Comparison of ENCODE assay signal across 1 cellular context in genomic region chr20:33007376-33008335, GRCh38.
TF ChIP-seq lines count a peak whose summit lies in the region.

A gene with protein sequence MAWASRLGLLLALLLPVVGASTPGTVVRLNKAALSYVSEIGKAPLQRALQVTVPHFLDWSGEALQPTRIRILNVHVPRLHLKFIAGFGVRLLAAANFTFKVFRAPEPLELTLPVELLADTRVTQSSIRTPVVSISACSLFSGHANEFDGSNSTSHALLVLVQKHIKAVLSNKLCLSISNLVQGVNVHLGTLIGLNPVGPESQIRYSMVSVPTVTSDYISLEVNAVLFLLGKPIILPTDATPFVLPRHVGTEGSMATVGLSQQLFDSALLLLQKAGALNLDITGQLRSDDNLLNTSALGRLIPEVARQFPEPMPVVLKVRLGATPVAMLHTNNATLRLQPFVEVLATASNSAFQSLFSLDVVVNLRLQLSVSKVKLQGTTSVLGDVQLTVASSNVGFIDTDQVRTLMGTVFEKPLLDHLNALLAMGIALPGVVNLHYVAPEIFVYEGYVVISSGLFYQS (plus strand): TSS chr20:33007704. CDS start chr20:33008575, 871 bp downstream.

TF ChIP-seq in HepG2, 621 proteins besides CTCF, POLR2A, EP300 and RAD21 (continued from another document):
- TF ChIP-seq ZSCAN5A (CRISPR knock-in tag; IDR thresholded peaks at IDR 0.05; ENCODE audit: borderline replicate concordance) (peak; percentile 98), ZNF143 (CRISPR knock-in tag; IDR thresholded peaks at IDR 0.05) (0 out of 2 replicates have a peak, but pooled peaks have one; percentile 10), CHD2 (IDR thresholded peaks at IDR 0.05; ENCODE audit: low read depth, low read length) (no peak), TBX2 (CRISPR knock-in tag; IDR thresholded peaks at IDR 0.05; ENCODE audit: borderline replicate concordance) (peak; percentile 98), FOSL2 (CRISPR knock-in tag; IDR thresholded peaks at IDR 0.05) (peak; percentile 81), TEF (CRISPR knock-in tag; IDR thresholded peaks at IDR 0.05) (no peak), MTA3 (CRISPR knock-in tag; IDR thresholded peaks at IDR 0.05) (no peak), PAX8 (CRISPR knock-in tag; IDR thresholded peaks at IDR 0.05; ENCODE audit: borderline replicate concordance) (peak; percentile 71), KMT2A (CRISPR knock-in tag; IDR thresholded peaks at IDR 0.05) (peak; percentile 48; the same call in 1 of the 2 replicates), ZFP91 (CRISPR knock-in tag; IDR thresholded peaks at IDR 0.05; ENCODE audit: borderline replicate concordance) (peak; percentile 30), ELK4 (CRISPR knock-in tag; IDR thresholded peaks at IDR 0.05; ENCODE audit: borderline replicate concordance) (0 out of 2 replicates have a peak, but pooled peaks have one; percentile 51), NR2F6 (IDR thresholded peaks at IDR 0.05) (peak; percentile 83), NR2F6 (CRISPR knock-in tag; IDR thresholded peaks at IDR 0.05) (peak; percentile 82), ZFP82 (CRISPR knock-in tag; IDR thresholded peaks at IDR 0.05; ENCODE audit: borderline replicate concordance) (peak; percentile 99), NR2C2 (CRISPR knock-in tag; IDR thresholded peaks at IDR 0.05; ENCODE audit: borderline replicate concordance) (peak; percentile 58), KLF16 (CRISPR knock-in tag; IDR thresholded peaks at IDR 0.05) (peak in 1 of 2 experiments; percentile 68; a peak in 2 of 4 replicates), SNRNP70 (IDR thresholded peaks at IDR 0.05; ENCODE audit: low read depth, low read length) (no peak), ZBTB42 (CRISPR knock-in tag; IDR thresholded peaks at IDR 0.05) (no peak), THAP9 (CRISPR knock-in tag; IDR thresholded peaks at IDR 0.05; ENCODE audit: borderline replicate concordance) (peak; percentile 87), PCBP2 (optimal IDR thresholded peaks at IDR 0.05; ENCODE audit: low read depth, low read length, poor library complexity, severe bottlenecking) (no peak), ZNF264 (CRISPR knock-in tag; IDR thresholded peaks at IDR 0.05) (peak; percentile 86), ZNF343 (CRISPR knock-in tag; IDR thresholded peaks at IDR 0.05) (0 out of 2 replicates have a peak, but pooled peaks have one; percentile 63), CCAR2 (optimal IDR thresholded peaks at IDR 0.05; ENCODE audit: low read depth, low read length) (no peak), PTBP1 (IDR thresholded peaks at IDR 0.05; ENCODE audit: low read depth, low read length, poor library complexity, severe bottlenecking) (no peak)
- TF ChIP-seq, protein P1, sequence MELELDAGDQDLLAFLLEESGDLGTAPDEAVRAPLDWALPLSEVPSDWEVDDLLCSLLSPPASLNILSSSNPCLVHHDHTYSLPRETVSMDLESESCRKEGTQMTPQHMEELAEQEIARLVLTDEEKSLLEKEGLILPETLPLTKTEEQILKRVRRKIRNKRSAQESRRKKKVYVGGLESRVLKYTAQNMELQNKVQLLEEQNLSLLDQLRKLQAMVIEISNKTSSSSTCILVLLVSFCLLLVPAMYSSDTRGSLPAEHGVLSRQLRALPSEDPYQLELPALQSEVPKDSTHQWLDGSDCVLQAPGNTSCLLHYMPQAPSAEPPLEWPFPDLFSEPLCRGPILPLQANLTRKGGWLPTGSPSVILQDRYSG (CRISPR knock-in tag; IDR thresholded peaks at IDR 0.05) = no peak; the same call in none of the 2 replicates
- TF ChIP-seq, protein P2, sequence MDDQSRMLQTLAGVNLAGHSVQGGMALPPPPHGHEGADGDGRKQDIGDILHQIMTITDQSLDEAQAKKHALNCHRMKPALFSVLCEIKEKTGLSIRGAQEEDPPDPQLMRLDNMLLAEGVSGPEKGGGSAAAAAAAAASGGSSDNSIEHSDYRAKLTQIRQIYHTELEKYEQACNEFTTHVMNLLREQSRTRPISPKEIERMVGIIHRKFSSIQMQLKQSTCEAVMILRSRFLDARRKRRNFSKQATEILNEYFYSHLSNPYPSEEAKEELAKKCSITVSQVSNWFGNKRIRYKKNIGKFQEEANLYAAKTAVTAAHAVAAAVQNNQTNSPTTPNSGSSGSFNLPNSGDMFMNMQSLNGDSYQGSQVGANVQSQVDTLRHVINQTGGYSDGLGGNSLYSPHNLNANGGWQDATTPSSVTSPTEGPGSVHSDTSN (CRISPR knock-in tag; IDR thresholded peaks at IDR 0.05; ENCODE audit: borderline replicate concordance) = 0 out of 2 replicates have a peak, but pooled peaks have one; percentile 71
- TF ChIP-seq, protein P3, sequence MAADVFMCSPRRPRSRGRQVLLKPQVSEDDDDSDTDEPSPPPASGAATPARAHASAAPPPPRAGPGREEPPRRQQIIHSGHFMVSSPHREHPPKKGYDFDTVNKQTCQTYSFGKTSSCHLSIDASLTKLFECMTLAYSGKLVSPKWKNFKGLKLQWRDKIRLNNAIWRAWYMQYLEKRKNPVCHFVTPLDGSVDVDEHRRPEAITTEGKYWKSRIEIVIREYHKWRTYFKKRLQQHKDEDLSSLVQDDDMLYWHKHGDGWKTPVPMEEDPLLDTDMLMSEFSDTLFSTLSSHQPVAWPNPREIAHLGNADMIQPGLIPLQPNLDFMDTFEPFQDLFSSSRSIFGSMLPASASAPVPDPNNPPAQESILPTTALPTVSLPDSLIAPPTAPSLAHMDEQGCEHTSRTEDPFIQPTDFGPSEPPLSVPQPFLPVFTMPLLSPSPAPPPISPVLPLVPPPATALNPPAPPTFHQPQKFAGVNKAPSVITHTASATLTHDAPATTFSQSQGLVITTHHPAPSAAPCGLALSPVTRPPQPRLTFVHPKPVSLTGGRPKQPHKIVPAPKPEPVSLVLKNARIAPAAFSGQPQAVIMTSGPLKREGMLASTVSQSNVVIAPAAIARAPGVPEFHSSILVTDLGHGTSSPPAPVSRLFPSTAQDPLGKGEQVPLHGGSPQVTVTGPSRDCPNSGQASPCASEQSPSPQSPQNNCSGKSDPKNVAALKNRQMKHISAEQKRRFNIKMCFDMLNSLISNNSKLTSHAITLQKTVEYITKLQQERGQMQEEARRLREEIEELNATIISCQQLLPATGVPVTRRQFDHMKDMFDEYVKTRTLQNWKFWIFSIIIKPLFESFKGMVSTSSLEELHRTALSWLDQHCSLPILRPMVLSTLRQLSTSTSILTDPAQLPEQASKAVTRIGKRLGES (CRISPR knock-in tag; IDR thresholded peaks at IDR 0.05; ENCODE audit: borderline replicate concordance) = no peak
